In genomic region chr14:63308723-63309317, GRCh38 we compare ENCODE assay signal across 8 cellular contexts. TPM values are rescaled to one million over a fixed set of nuclear protein-coding genes. Genes with fewer than 3 reads are reported as not detected.
DNase-seq lines count a peak whose midpoint lies in the region; ATAC-seq and TF ChIP-seq lines count a peak whose summit lies in the region.

No MANE protein-coding gene starts in this region.

- H3K9me3 ChIP-seq in BE2C, result no peaks in the 10 kb centered on the region

- H3K27ac ChIP-seq in foreskin keratinocyte (no peak overlapping the region), dorsolateral prefrontal cortex (no peak overlapping the region)

- peak; percentile 77 for TF ChIP-seq CTCF in BE2C (IDR thresholded peaks at IDR 0.05; ENCODE audit: low read depth, low read length)
- TF ChIP-seq CTCF in foreskin keratinocyte (conservative IDR thresholded peaks at IDR 0.05), result peak; percentile 66
- TF ChIP-seq CTCF in dorsolateral prefrontal cortex (IDR thresholded peaks at IDR 0.05 in 54 of 56, conservative IDR thresholded peaks at IDR 0.05 in 2 of 56; ENCODE audit: low read depth in 1 of 56, partially characterized antibody in 56 of 56), result peak in 16 of 56 donors; percentile 11 to 31 (median 22)

- intact Hi-C loops in dorsolateral prefrontal cortex (cut with DNase I), result no loop called here

- peak; percentile 30 for DNase-seq in BE2C
- DNase-seq in NCI-H526 treated with DMSO at 0.1 percent for 48 hours (lab: John Stamatoyannopoulos, UW), result peak; percentile 16
- peak in 1 of 2 donors; percentile 10 for DNase-seq in foreskin keratinocyte
- DNase-seq in dorsolateral prefrontal cortex, result no peak

- H3K27me3 ChIP-seq in BE2C, result peaks cover 6% of the 10 kb centered on the region; the same call in 1 of the 2 replicates
- peaks cover 10% of the 10 kb centered on the region for H3K27me3 ChIP-seq in foreskin keratinocyte
- H3K27me3 ChIP-seq in dorsolateral prefrontal cortex, result no peaks in the 10 kb centered on the region

- H3K4me1 ChIP-seq in BE2C, result no peaks in the 10 kb centered on the region
- no peaks in the 10 kb centered on the region for H3K4me1 ChIP-seq in foreskin keratinocyte

- ATAC-seq in GM18511 (IDR thresholded peaks at IDR 0.05; ENCODE audit: unreplicated experiment) (peak; percentile 58), foreskin keratinocyte (peak; percentile 37), GM19328 (IDR thresholded peaks at IDR 0.05; ENCODE audit: unreplicated experiment) (no peak), GM19397 (IDR thresholded peaks at IDR 0.05; ENCODE audit: unreplicated experiment) (no peak), HG03135 (IDR thresholded peaks at IDR 0.05; ENCODE audit: unreplicated experiment) (no peak)

- no peak overlapping the region for H3K4me3 ChIP-seq in BE2C (ENCODE audit: low read depth, low read length)
- H3K4me3 ChIP-seq in dorsolateral prefrontal cortex, result no peak overlapping the region

- no peaks in the 10 kb centered on the region for H3K36me3 ChIP-seq in BE2C

RNA-seq across cellular contexts. Expression of gene GPHB5, which starts 9.9 kb away (rescaled TPM):
- not detected for polyA plus RNA-seq in BE2C (2012; ENCODE audit: insufficient read depth, insufficient read length, low read depth)
- total RNA-seq in foreskin keratinocyte (not detected in 2 replicates), dorsolateral prefrontal cortex (1 to 10 TPM in 3 of 120 experiments, not detected in 117; 1.1 to 1.5 (median 1.1) TPM)
- polyA plus RNA-seq in foreskin keratinocyte, result not detected in 2 replicates

Comparison
In these comparisons a context has a peak if more than half of its experiments do, and no peak if none do; other contexts are left out.
1. DNase-seq: peak in BE2C (single experiment) and NCI-H526 treated with DMSO at 0.1 percent for 48 hours (single experiment); none in dorsolateral prefrontal cortex (0 of 10).
2. ATAC-seq: peak in GM18511 (single experiment) and foreskin keratinocyte (single experiment); none in GM19328 (single experiment), GM19397 (single experiment) and HG03135 (single experiment).